ENCODE assay signal across 19 cellular contexts in genomic region chr12:71354871-71355270, GRCh38.
"Had no signal": no experiment of that assay in that cellular context is flagged by ENCODE, and none has a peak within 500 bp of the region (broad histone marks: within the 10 kb centered on the region; RNA-seq: fewer than 3 reads in every experiment).

No MANE protein-coding gene starts in this region.

- H3K4me1 ChIP-seq: body of pancreas, esophagus squamous epithelium, lower lobe of right lung, psoas muscle, transverse colon, uterus had no signal

- H3K27me3 ChIP-seq: body of pancreas, esophagus squamous epithelium, transverse colon, uterus had no signal

- H3K4me3 Mint-ChIP-seq: activated CD4-positive, alpha-beta memory T cell treated with anti-CD3 and anti-CD28 coated beads for 36 hours; activated CD4-positive, alpha-beta T cell treated with anti-CD3 and anti-CD28 coated beads for 36 hours; activated T-helper 17 cell treated with anti-CD3 and anti-CD28 coated beads, Interleukin-2, amount 50 U/mL, for 72 hours; nephron progenitor cell had no signal

- H3K27me3 Mint-ChIP-seq: activated CD4-positive, alpha-beta memory T cell treated with anti-CD3 and anti-CD28 coated beads for 36 hours had no signal

- H3K4me3 ChIP-seq: body of pancreas, esophagus squamous epithelium, lower lobe of right lung, psoas muscle, transverse colon, uterus had no signal

- FAIRE-seq: TTC549 had no signal

- H3K36me3 Mint-ChIP-seq: activated CD4-positive, alpha-beta memory T cell treated with anti-CD3 and anti-CD28 coated beads for 36 hours had no signal

- H3K4me1 Mint-ChIP-seq: activated CD4-positive, alpha-beta T cell treated with anti-CD3 and anti-CD28 coated beads for 36 hours; activated T-helper 17 cell treated with anti-CD3 and anti-CD28 coated beads, Interleukin-2, amount 50 U/mL, for 72 hours had no signal

- H3K9me3 ChIP-seq: uterus had no signal

- H3K27ac ChIP-seq: body of pancreas, esophagus squamous epithelium, lower lobe of right lung, psoas muscle, transverse colon, uterus had no signal

- H3K36me3 ChIP-seq: esophagus squamous epithelium, lower lobe of right lung, transverse colon, uterus had no signal

- H3K27ac Mint-ChIP-seq: activated CD4-positive, alpha-beta memory T cell treated with anti-CD3 and anti-CD28 coated beads for 36 hours; activated CD4-positive, alpha-beta T cell treated with anti-CD3 and anti-CD28 coated beads for 36 hours; activated T-helper 17 cell treated with anti-CD3 and anti-CD28 coated beads, Interleukin-2, amount 50 U/mL, for 72 hours; nephron progenitor cell had no signal

- DNase-seq: activated CD4-positive, alpha-beta memory T cell treated with anti-CD3 and anti-CD28 coated beads for 36 hours; activated CD4-positive, alpha-beta T cell treated with anti-CD3 and anti-CD28 coated beads for 36 hours; activated naive CD4-positive, alpha-beta T cell treated with Interleukin-2 at 50 U/mL for 16 hours; activated T-cell treated with anti-CD3 and anti-CD28 coated beads, Interleukin-2, amount 50 U/mL, for 1 hour; body of pancreas; dermis blood vessel endothelial cell; effector memory CD4-positive, alpha-beta T cell; esophagus squamous epithelium; lower lobe of right lung; nephron progenitor cell; psoas muscle; right cardiac atrium; stimulated activated CD4-positive, alpha-beta T cell treated with anti-CD3 and anti-CD28 coated beads, Interleukin-2, amount 100 ng/mL, for 24 hours; stimulated activated naive CD8-positive, alpha-beta T cell treated with anti-CD3 and anti-CD28 coated beads, Interleukin-15, Interleukin-2, amounts not matched to agents 100 U/mL and 50 U/mL, for 24 hours; substantia nigra; transverse colon; uterus had no signal
